Comparison of ENCODE assay signal across 21 cellular contexts in genomic region chr18:55513199-55513598, GRCh38.
DNase-seq lines count a peak whose midpoint lies in the region; ATAC-seq, FAIRE-seq and TF ChIP-seq lines count a peak whose summit lies in the region.
"Had no signal": no experiment of that assay in that cellular context is flagged by ENCODE, and none has a peak within 500 bp of the region (broad histone marks: within the 10 kb centered on the region; RNA-seq: fewer than 3 reads in every experiment).

No MANE protein-coding gene starts in this region.

- in situ Hi-C loops in IMR-90 (cut with MboI; ENCODE audit: low sequenced_read_pairs), result no loop called here

- CTCF ChIA-PET in IMR-90 (lab: Yijun Ruan, JAX), result interaction anchor here (0.6 to 0.7 kb wide), 2 partner anchors 19 to 52 kb away, joined by 3 read pairs; no protein-coding TSS in a partner anchor

- peaks cover 0 to 4% (median 0%) of the 10 kb centered on the region in 5 donors for H3K27me3 Mint-ChIP-seq in naive thymus-derived CD8-positive, alpha-beta T cell
- H3K27me3 Mint-ChIP-seq: activated naive CD8-positive, alpha-beta T cell treated with anti-CD3 and anti-CD28 coated beads for 36 hours; IgD-negative memory B cell had no signal

- no peak for ATAC-seq in IMR-90 (ENCODE audit: low read depth)
- no peak for ATAC-seq in naive thymus-derived CD8-positive, alpha-beta T cell
- ATAC-seq: left lung had no signal

- intact Hi-C loops in IMR-90 (cut with micrococcal nuclease), result no loop called here

- H3K23ac ChIP-seq in IMR-90 (ENCODE audit: low read depth, low read length), result peak overlapping the region; percentile 78
- no peak overlapping the region for H3K23ac ChIP-seq in mesendoderm (ENCODE audit: low read length)

- dilution Hi-C loops in IMR-90 (cut with HindIII; ENCODE audit: low sequenced_read_pairs, unreplicated experiment), result no loop called here

- H4K5ac ChIP-seq in IMR-90 (ENCODE audit: low read depth, low read length) (peak overlapping the region; percentile 87; the same call in 1 of the 2 replicates), mesendoderm (ENCODE audit: low read length) (no peak overlapping the region)

- H3K4me3 ChIP-seq in BLaER1, result no peak overlapping the region
- H3K4me3 ChIP-seq in IMR-90 (ENCODE audit: insufficient read depth, low read depth, low read length), result no peak overlapping the region
- no peak overlapping the region for H3K4me3 ChIP-seq in mesendoderm (ENCODE audit: low read length)
- H3K4me3 ChIP-seq: left lung, testis had no signal

- H3K4me2 ChIP-seq in BLaER1 (peak overlapping the region; percentile 18), IMR-90 (ENCODE audit: low read depth, low read length) (no peak overlapping the region), mesendoderm (ENCODE audit: low read length) (no peak overlapping the region)

- TF ChIP-seq CTCF in IMR-90 (conservative IDR thresholded peaks at IDR 0.05; ENCODE audit: low read depth, low read length) (no peak), D721Med (IDR thresholded peaks at IDR 0.05; ENCODE audit: insufficient read depth, missing control alignments) (no peak)

- FAIRE-seq in D721Med (lab: Jason Lieb, UNC), result no peak
- FAIRE-seq: small intestine had no signal

- no peak for TF ChIP-seq POLR2A in IMR-90 (IDR thresholded peaks at IDR 0.05; ENCODE audit: low read depth, low read length)

- H3K36me3 ChIP-seq in BLaER1 (peaks cover 24% of the 10 kb centered on the region), IMR-90 (ENCODE audit: control insufficient read depth, insufficient read depth, low read length) (peaks cover 2% of the 10 kb centered on the region; the same call in 1 of the 2 replicates), mesendoderm (ENCODE audit: control insufficient read depth, insufficient read depth, low read length) (no peaks in the 10 kb centered on the region)
- H3K36me3 ChIP-seq: left lung had no signal

- no peak overlapping the region for H2AFZ ChIP-seq in IMR-90 (replicated peaks; ENCODE audit: low read length, poor library complexity)

- POLR2A ChIA-PET in IMR-90 (lab: Charles Lee; ENCODE audit: unreplicated experiment), result interaction anchor here (0.8 kb wide), 1 partner anchor 12 kb away, joined by 3 read pairs; no protein-coding TSS in a partner anchor
- POLR2A ChIA-PET in naive thymus-derived CD8-positive, alpha-beta T cell (lab: Charles Lee), result no interaction called here

- H3K27ac ChIP-seq in BLaER1 (peak overlapping the region; percentile 94), IMR-90 (ENCODE audit: insufficient read depth, low read length) (no peak overlapping the region), mesendoderm (ENCODE audit: low read depth, low read length) (no peak overlapping the region)
- H3K27ac ChIP-seq: RWPE1, testis had no signal

- no peaks in the 10 kb centered on the region for H3K36me3 Mint-ChIP-seq in naive thymus-derived CD8-positive, alpha-beta T cell
- H3K36me3 Mint-ChIP-seq: activated naive CD8-positive, alpha-beta T cell treated with anti-CD3 and anti-CD28 coated beads for 36 hours; IgD-negative memory B cell had no signal

- peaks cover 0 to 6% (median under 1%) of the 10 kb centered on the region in 4 donors for H3K4me1 Mint-ChIP-seq in naive thymus-derived CD8-positive, alpha-beta T cell

- H3K4me1 ChIP-seq in BLaER1 (peaks cover 86% of the 10 kb centered on the region), IMR-90 (ENCODE audit: control insufficient read depth, insufficient read depth, low read length) (peaks cover 17% of the 10 kb centered on the region), mesendoderm (ENCODE audit: control insufficient read depth, low read depth, low read length) (peaks cover 13% of the 10 kb centered on the region)

- H3K27me3 ChIP-seq in BLaER1, result no peaks in the 10 kb centered on the region
- no peaks in the 10 kb centered on the region for H3K27me3 ChIP-seq in IMR-90 (ENCODE audit: control insufficient read depth, insufficient read depth, low read length)
- H3K27me3 ChIP-seq in mesendoderm (ENCODE audit: insufficient read depth, low read length, poor library complexity), result no peaks in the 10 kb centered on the region
- H3K27me3 ChIP-seq: left lung, testis had no signal

- H4K20me1 ChIP-seq in BLaER1, result no peaks in the 10 kb centered on the region
- H4K20me1 ChIP-seq in IMR-90 (ENCODE audit: insufficient read depth, low read length), result no peaks in the 10 kb centered on the region

- H3K79me1 ChIP-seq in IMR-90 (ENCODE audit: low read depth in 1 of 2, low read length in 2 of 2) (peaks cover 29 to 55% of the 10 kb centered on the region in 2 experiments), mesendoderm (ENCODE audit: low read length) (peaks cover 15% of the 10 kb centered on the region)

- peaks cover 4% of the 10 kb centered on the region; the same call in 1 of the 2 replicates for H3K9me3 ChIP-seq in BLaER1
- H3K9me3 ChIP-seq in IMR-90 (ENCODE audit: control insufficient read depth, insufficient read depth, low read length), result no peaks in the 10 kb centered on the region
- H3K9me3 ChIP-seq: left lung, testis had no signal

- H2BK120ac ChIP-seq in IMR-90 (ENCODE audit: low read depth, low read length) (peak overlapping the region; percentile 75; the same call in 1 of the 2 replicates), mesendoderm (ENCODE audit: low read depth, low read length) (peak overlapping the region; percentile 61)

- H3K56ac ChIP-seq in IMR-90 (ENCODE audit: extremely low read depth, insufficient read depth, low read length), result no peak overlapping the region
- no peak overlapping the region for H3K56ac ChIP-seq in mesendoderm (ENCODE audit: low read length)

- H4K8ac ChIP-seq in IMR-90 (ENCODE audit: low read depth in 2 of 2, low read length in 2 of 2) (peak overlapping the region; percentile 42 to 72), mesendoderm (ENCODE audit: low read depth, low read length) (no peak overlapping the region)

- no peak overlapping the region for H3K9ac ChIP-seq in BLaER1
- no peak overlapping the region for H3K9ac ChIP-seq in IMR-90 (ENCODE audit: low read depth, low read length)
- no peak overlapping the region for H3K9ac ChIP-seq in mesendoderm (ENCODE audit: low read length)

- H3K14ac ChIP-seq in IMR-90 (replicated peaks; ENCODE audit: low read depth, low read length), result peak overlapping the region; percentile 76; the same call in 1 of the 2 replicates

- peaks cover 14% of the 10 kb centered on the region for H3K79me2 ChIP-seq in mesendoderm (ENCODE audit: control insufficient read depth, insufficient read depth, low read length)

- H2BK5ac ChIP-seq in IMR-90 (ENCODE audit: low read depth, low read length, poor library complexity, severe bottlenecking), result peak overlapping the region; percentile 85
- no peak overlapping the region for H2BK5ac ChIP-seq in mesendoderm (ENCODE audit: low read length)

- DNase-seq in IMR-90 (no peak), amniotic epithelial cell (ENCODE audit: low read depth) (peak; percentile 42), mesendoderm (no peak), UCSD-AML1 (lab: John Stamatoyannopoulos, UW; ENCODE audit: unreplicated experiment) (no peak), hypothalamus (lab: John Stamatoyannopoulos, UW) (no peak), D721Med (ENCODE audit: insufficient read length, low spot score) (no peak)
- DNase-seq in naive thymus-derived CD8-positive, alpha-beta T cell, result no peak
- DNase-seq: activated CD8-positive, alpha-beta memory T cell treated with anti-CD3 and anti-CD28 coated beads for 24 hours; activated naive CD8-positive, alpha-beta T cell treated with anti-CD3 and anti-CD28 coated beads for 36 hours; C1 segment of cervical spinal cord; effector CD8-positive, alpha-beta T cell; GDM1; left lung; NCI-H1048; small intestine; stimulated activated CD4-positive, alpha-beta T cell treated with anti-CD3 and anti-CD28 coated beads, Interleukin-4, amount 100 ng/mL, for 4 hours; testis had no signal

- H2AK5ac ChIP-seq in IMR-90 (ENCODE audit: low read depth, low read length), result peak overlapping the region; percentile 71
- no peak overlapping the region for H2AK5ac ChIP-seq in mesendoderm (ENCODE audit: low read length)

- no peak overlapping the region for H3K27ac Mint-ChIP-seq in naive thymus-derived CD8-positive, alpha-beta T cell
- H3K27ac Mint-ChIP-seq: activated naive CD8-positive, alpha-beta T cell treated with anti-CD3 and anti-CD28 coated beads for 36 hours; IgD-negative memory B cell; T-helper 1 cell treated with Interleukin-12 subunit alpha and Interleukin-12 subunit beta and Interleukin-4 antibody, amounts not matched to agents 30 μg/mL and 1 μg/mL, for 36 hours had no signal

- peak overlapping the region; percentile 81 for H2BK20ac ChIP-seq in IMR-90 (ENCODE audit: low read depth, low read length)

- no TSS peak for BruUV-seq in IMR-90 (replicated peaks; lab: Mats Ljungman, UMichigan)

- H3K4ac ChIP-seq in IMR-90 (ENCODE audit: low read depth, low read length) (peak overlapping the region; percentile 53; the same call in 1 of the 2 replicates), mesendoderm (ENCODE audit: low read depth, low read length) (no peak overlapping the region)

- H3K18ac ChIP-seq in IMR-90 (ENCODE audit: low read depth, low read length) (peak overlapping the region; percentile 79; the same call in 1 of the 2 replicates), mesendoderm (ENCODE audit: low read length) (peak overlapping the region; percentile 51)

- H2BK15ac ChIP-seq in IMR-90 (ENCODE audit: low read depth, low read length) (peak overlapping the region; percentile 76; the same call in 2 of the 3 replicates), mesendoderm (replicated peaks; ENCODE audit: low read depth) (no peak overlapping the region)

- no peak overlapping the region for H3K4me3 Mint-ChIP-seq in naive thymus-derived CD8-positive, alpha-beta T cell
- H3K4me3 Mint-ChIP-seq: activated naive CD8-positive, alpha-beta T cell treated with anti-CD3 and anti-CD28 coated beads for 36 hours; IgD-negative memory B cell; T-helper 1 cell treated with Interleukin-12 subunit alpha and Interleukin-12 subunit beta and Interleukin-4 antibody, amounts not matched to agents 30 μg/mL and 1 μg/mL, for 36 hours had no signal

- no peaks in the 10 kb centered on the region for H3K9me3 Mint-ChIP-seq in naive thymus-derived CD8-positive, alpha-beta T cell
- H3K9me3 Mint-ChIP-seq: activated naive CD8-positive, alpha-beta T cell treated with anti-CD3 and anti-CD28 coated beads for 36 hours; IgD-negative memory B cell; T-helper 1 cell treated with Interleukin-12 subunit alpha and Interleukin-12 subunit beta and Interleukin-4 antibody, amounts not matched to agents 30 μg/mL and 1 μg/mL, for 36 hours had no signal

- H3K9me1 ChIP-seq in IMR-90 (ENCODE audit: insufficient read depth, low read length), result peaks cover 9% of the 10 kb centered on the region

- TF ChIP-seq RAD21 in IMR-90 (IDR thresholded peaks at IDR 0.05; ENCODE audit: low read length), result no peak

- H4K91ac ChIP-seq in IMR-90 (ENCODE audit: insufficient read depth, low read depth, low read length), result peak overlapping the region; percentile 24; the same call in 1 of the 2 replicates

- H2AK9ac ChIP-seq in IMR-90 (replicated peaks; ENCODE audit: low read depth, low read length, poor library complexity), result no peak overlapping the region

TF ChIP-seq in IMR-90, 13 proteins besides CTCF, POLR2A, EP300 and RAD21:
- TF ChIP-seq MXI1 (IDR thresholded peaks at IDR 0.05; ENCODE audit: borderline replicate concordance, low read depth, low read length) (no peak), CEBPB (IDR thresholded peaks at IDR 0.05; ENCODE audit: low read depth, low read length) (0 out of 2 replicates have a peak, but pooled peaks have one; percentile 23)
